ENCODE assay signal across 10 cellular contexts in genomic region chr10:117543999-117544728, GRCh38. TPM values are rescaled to one million over a fixed set of nuclear protein-coding genes. Genes with fewer than 3 reads are reported as not detected.
DNase-seq lines count a peak whose midpoint lies in the region; ATAC-seq and TF ChIP-seq lines count a peak whose summit lies in the region.
"Had no signal": no experiment of that assay in that cellular context is flagged by ENCODE, and none has a peak within 500 bp of the region (broad histone marks: within the 10 kb centered on the region; RNA-seq: fewer than 3 reads in every experiment).

No MANE protein-coding gene starts in this region.

- H2AK5ac ChIP-seq in mesenchymal stem cell (ENCODE audit: low read length, severe bottlenecking): no peak overlapping the region

- peaks cover 3% of the 10 kb centered on the region for H3K36me3 Mint-ChIP-seq in activated naive CD4-positive, alpha-beta T cell treated with anti-CD3 and anti-CD28 coated beads, Interleukin-2, amount 10 ng/mL, durations not matched to agents 7 days and 5 days
- H3K36me3 Mint-ChIP-seq in MCF 10A (ENCODE audit: insufficient read depth, unreplicated experiment): no peaks in the 10 kb centered on the region

- H3K4me1 ChIP-seq in mesenchymal stem cell (ENCODE audit: control insufficient read depth, insufficient read depth, low read depth, low read length): peaks cover 36% of the 10 kb centered on the region
- no peaks in the 10 kb centered on the region for H3K4me1 ChIP-seq in urinary bladder (ENCODE audit: insufficient read depth)

- no peak overlapping the region for H3K23ac ChIP-seq in mesenchymal stem cell (ENCODE audit: low read length in 2 of 2)

- H3K4me3 ChIP-seq in mesenchymal stem cell (ENCODE audit: insufficient read depth in 1 of 2, low read depth in 1 of 2, low read length in 2 of 2) (peak overlapping the region in 1 of 2 experiments; percentile 95), urinary bladder (ENCODE audit: low read depth, low read length) (peak overlapping the region; percentile 33)

- H3K4me3 Mint-ChIP-seq in activated naive CD4-positive, alpha-beta T cell treated with anti-CD3 and anti-CD28 coated beads, Interleukin-2, amount 10 ng/mL, durations not matched to agents 7 days and 5 days: peak overlapping the region; percentile 56
- H3K4me3 Mint-ChIP-seq in MCF 10A (ENCODE audit: unreplicated experiment): peak overlapping the region; percentile 67

- H3K9me3 Mint-ChIP-seq in activated naive CD4-positive, alpha-beta T cell treated with anti-CD3 and anti-CD28 coated beads, Interleukin-2, amount 10 ng/mL, durations not matched to agents 7 days and 5 days: no peaks in the 10 kb centered on the region
- no peaks in the 10 kb centered on the region for H3K9me3 Mint-ChIP-seq in MCF 10A (ENCODE audit: unreplicated experiment)

- no peak for TF ChIP-seq CTCF in MCF 10A (IDR thresholded peaks at IDR 0.05; ENCODE audit: unreplicated experiment)

- peak overlapping the region; percentile 9 for H3K4me2 ChIP-seq in mesenchymal stem cell (ENCODE audit: low read length, poor library complexity, severe bottlenecking)

- no peak overlapping the region for H2BK15ac ChIP-seq in mesenchymal stem cell (ENCODE audit: low read depth, poor library complexity, severe bottlenecking)

- CTCF ChIA-PET in activated naive CD4-positive, alpha-beta T cell treated with anti-CD3 and anti-CD28 coated beads, Interleukin-2, amount 10 ng/mL, durations not matched to agents 7 days and 5 days (lab: Charles Lee): interaction anchor here (0.6 kb wide), 1 partner anchor 195 kb away, joined by 3 read pairs; no protein-coding TSS in a partner anchor
- CTCF ChIA-PET in MCF 10A (lab: Yijun Ruan, JAX): no interaction called here

- H4K91ac ChIP-seq in mesenchymal stem cell (ENCODE audit: low read length): no peak overlapping the region

- no peak overlapping the region for H2BK120ac ChIP-seq in mesenchymal stem cell (ENCODE audit: low read depth, low read length)

- intact Hi-C loops in MCF 10A (cut with micrococcal nuclease): no loop called here

- no peak overlapping the region for H2BK12ac ChIP-seq in mesenchymal stem cell (ENCODE audit: low read length in 2 of 2)

- no peaks in the 10 kb centered on the region for H3K9me3 ChIP-seq in mesenchymal stem cell (ENCODE audit: control insufficient read depth, low read length)

- H3K27ac Mint-ChIP-seq in activated naive CD4-positive, alpha-beta T cell treated with anti-CD3 and anti-CD28 coated beads, Interleukin-2, amount 10 ng/mL, durations not matched to agents 7 days and 5 days: peak overlapping the region; percentile 80
- peak overlapping the region; percentile 39 for H3K27ac Mint-ChIP-seq in MCF 10A (ENCODE audit: low read depth, unreplicated experiment)

- H3K27me3 ChIP-seq in mesenchymal stem cell (ENCODE audit: control insufficient read depth in 1 of 2, insufficient read depth in 1 of 2, low read length in 2 of 2): peaks cover 0 to 96% of the 10 kb centered on the region in 2 experiments

- H3K36me3 ChIP-seq in mesenchymal stem cell (ENCODE audit: control insufficient read depth in 1 of 2, insufficient read depth in 2 of 2, low read depth in 1 of 2, low read length in 2 of 2): peaks cover 0 to 16% of the 10 kb centered on the region in 2 experiments
- no peaks in the 10 kb centered on the region for H3K36me3 ChIP-seq in urinary bladder (ENCODE audit: insufficient read depth)

- ATAC-seq in HG03095 (IDR thresholded peaks at IDR 0.05; ENCODE audit: unreplicated experiment): no peak
- ATAC-seq in GM18519 (IDR thresholded peaks at IDR 0.05; ENCODE audit: low FRiP score, unreplicated experiment): no peak

- peak overlapping the region; percentile 100 for H3K9ac ChIP-seq in mesenchymal stem cell (ENCODE audit: low read length)

- no peak overlapping the region for H3K14ac ChIP-seq in mesenchymal stem cell (ENCODE audit: low read length in 2 of 2)

- 1% methylated on average over 30 of the region's 42 CpGs for WGBS in mesenchymal stem cell
- 3% methylated on average over 42 of the region's 42 CpGs for WGBS in urinary bladder

- no peak for DNase-seq in activated naive CD4-positive, alpha-beta T cell treated with anti-CD3 and anti-CD28 coated beads, Interleukin-2, amount 10 ng/mL, durations not matched to agents 7 days and 5 days
- no peak for DNase-seq in activated naive CD4-positive, alpha-beta T cell treated with Interleukin-2 at 50 U/mL for 16 hours
- DNase-seq in MCF 10A (ENCODE audit: unreplicated experiment) (no peak), mesenchymal stem cell (no peak), amygdala (lab: John Stamatoyannopoulos, UW) (no peak)

- H2BK5ac ChIP-seq in mesenchymal stem cell (ENCODE audit: low read depth, low read length, poor library complexity, severe bottlenecking): no peak overlapping the region

- peaks cover 100% of the 10 kb centered on the region for H3K27me3 Mint-ChIP-seq in activated naive CD4-positive, alpha-beta T cell treated with anti-CD3 and anti-CD28 coated beads, Interleukin-2, amount 10 ng/mL, durations not matched to agents 7 days and 5 days
- peaks cover 42% of the 10 kb centered on the region for H3K27me3 Mint-ChIP-seq in MCF 10A (ENCODE audit: insufficient read depth, unreplicated experiment)

- POLR2A ChIA-PET in MCF 10A (lab: Yijun Ruan, JAX): no interaction called here

- H3K18ac ChIP-seq in mesenchymal stem cell (ENCODE audit: low read depth in 1 of 2, low read length in 2 of 2): no peak overlapping the region

- no peak overlapping the region for H3K27ac ChIP-seq in mesenchymal stem cell (ENCODE audit: low read length, poor library complexity, severe bottlenecking)
- no peak overlapping the region for H3K27ac ChIP-seq in urinary bladder (ENCODE audit: low read depth)

- H3K4me1 Mint-ChIP-seq in activated naive CD4-positive, alpha-beta T cell treated with anti-CD3 and anti-CD28 coated beads, Interleukin-2, amount 10 ng/mL, durations not matched to agents 7 days and 5 days: peaks cover 17% of the 10 kb centered on the region
- no peaks in the 10 kb centered on the region for H3K4me1 Mint-ChIP-seq in MCF 10A (ENCODE audit: insufficient read depth, unreplicated experiment)

- H2AFZ ChIP-seq in mesenchymal stem cell (ENCODE audit: low read depth, low read length): peak overlapping the region; percentile 18

- no peak overlapping the region for H4K8ac ChIP-seq in mesenchymal stem cell (ENCODE audit: low read length)

- BruUV-seq in MCF 10A (replicated peaks; lab: Mats Ljungman, UMichigan): no TSS peak

- H3K4ac ChIP-seq in mesenchymal stem cell (ENCODE audit: low read depth in 1 of 2, low read length in 2 of 2): no peak overlapping the region

- H3K79me1 ChIP-seq in mesenchymal stem cell (replicated peaks; ENCODE audit: low read length, poor library complexity, severe bottlenecking): no peaks in the 10 kb centered on the region

RNA-seq across cellular contexts. Expression of gene EMX2, which starts 1.6 kb away (rescaled TPM):
- total RNA-seq in MCF 10A (2022) (not detected in 2 replicates), urinary bladder (0.95 TPM)
- not detected for polyA plus RNA-seq in mesenchymal stem cell (2013, experiment 1 of 2)
- not detected for polyA plus RNA-seq in mesenchymal stem cell (2013, experiment 2 of 2)
- polyA plus RNA-seq in urinary bladder: 5.0 TPM
- total RNA-seq: LHCN-M2; T-helper 2 cell treated with Interferon-gamma antibody and Interleukin-4, amounts not matched to agents 100 ng/mL and 5 ng/mL, for 36 hours had no signal
